In the genomic region with DNA sequence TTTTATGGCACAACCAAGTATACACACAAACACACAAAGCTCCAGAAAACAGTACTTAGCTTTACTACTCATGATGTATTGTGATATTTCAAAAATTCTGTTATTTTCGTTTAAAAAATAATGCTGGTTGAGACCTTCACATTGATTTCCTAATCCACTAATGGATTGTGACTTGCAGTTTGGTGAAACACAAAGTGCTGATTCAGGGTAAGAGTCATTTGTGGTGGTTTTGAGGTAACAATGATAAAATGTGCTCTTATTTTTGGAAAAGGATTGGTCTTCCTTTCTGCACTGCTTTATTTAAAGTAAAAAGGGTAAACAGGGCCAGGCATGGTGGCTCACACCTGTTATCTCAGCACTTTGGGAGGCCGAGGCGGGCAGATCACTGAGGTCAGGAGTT, we compare ENCODE assay signal across 17 cellular contexts. TPM values are rescaled to one million over a fixed set of nuclear protein-coding genes. Genes with fewer than 3 reads are reported as not detected.
DNase-seq lines count a peak whose midpoint lies in the region; ATAC-seq, FAIRE-seq and TF ChIP-seq lines count a peak whose summit lies in the region.
"Had no signal": no experiment of that assay in that cellular context is flagged by ENCODE, and none has a peak within 500 bp of the region (broad histone marks: within the 10 kb centered on the region; RNA-seq: fewer than 3 reads in every experiment).

No MANE protein-coding gene starts in this region.

- H3K79me2 ChIP-seq in Loucy (ENCODE audit: insufficient read depth, low read length) (peaks cover 46% of the 10 kb centered on the region), astrocyte (ENCODE audit: insufficient read depth, low read length) (peaks cover 64% of the 10 kb centered on the region)

- H2AFZ ChIP-seq in Loucy (ENCODE audit: low read length): no peak overlapping the region
- no peak overlapping the region for H2AFZ ChIP-seq in astrocyte (ENCODE audit: low read depth, low read length)
- H2AFZ ChIP-seq: GM23338 had no signal

- peak overlapping the region; percentile 66 for H3K4me3 Mint-ChIP-seq in activated T-cell treated with anti-CD3 and anti-CD28 coated beads, Interleukin-2, amount 50 U/mL, for 24 hours
- peak overlapping the region; percentile 54 for H3K4me3 Mint-ChIP-seq in astrocyte (ENCODE audit: unreplicated experiment)
- H3K4me3 Mint-ChIP-seq in progenitor cell of endocrine pancreas (ENCODE audit: low read depth): peak overlapping the region; percentile 51

- intact Hi-C loops in pancreas (cut with DNase I): no loop called here

- H3K9me2 ChIP-seq in Loucy (replicated peaks; ENCODE audit: low read depth, low read length): no peaks in the 10 kb centered on the region

- H3K4me1 Mint-ChIP-seq in activated T-cell treated with anti-CD3 and anti-CD28 coated beads, Interleukin-2, amount 50 U/mL, for 24 hours (ENCODE audit: low read depth): peaks cover 46% of the 10 kb centered on the region
- peaks cover 8% of the 10 kb centered on the region for H3K4me1 Mint-ChIP-seq in astrocyte (ENCODE audit: low read depth, unreplicated experiment)
- peaks cover 16% of the 10 kb centered on the region for H3K4me1 Mint-ChIP-seq in progenitor cell of endocrine pancreas (ENCODE audit: low read depth)

- WGBS in pancreas, 2 donors: 84 to 89% methylated on average over 3 of the region's 3 CpGs

- H3K4me3 ChIP-seq in Loucy (ENCODE audit: low read length, poor library complexity, severe bottlenecking) (peak overlapping the region; percentile 80), astrocyte (ENCODE audit: insufficient read depth, low read depth, low read length) (no peak overlapping the region), pancreas (no peak overlapping the region)
- H3K4me3 ChIP-seq: lung, skin epidermis had no signal

- no peak for ATAC-seq in GM18870 (IDR thresholded peaks at IDR 0.05; ENCODE audit: unreplicated experiment)
- no peak for ATAC-seq in pancreas
- ATAC-seq: GM23338 had no signal

- no peak for DNase-seq in activated T-cell treated with anti-CD3 and anti-CD28 coated beads, Interleukin-2, amount 50 U/mL, for 24 hours
- no peak for DNase-seq in activated T-cell treated with anti-CD3 and anti-CD28 coated beads for 4 hours
- DNase-seq in astrocyte (ENCODE audit: low read depth): no peak
- DNase-seq in progenitor cell of endocrine pancreas (ENCODE audit: low spot score, unreplicated experiment): no peak
- DNase-seq in pons (ENCODE audit: low spot score): no peak
- DNase-seq in pancreas: no peak
- DNase-seq: effector CD8-positive, alpha-beta T cell; NCI-H146; NCI-H510A; occipital lobe; stomach had no signal

- H3K4me1 ChIP-seq in Loucy (ENCODE audit: insufficient read depth, low read length, poor library complexity, severe bottlenecking) (peaks cover 19% of the 10 kb centered on the region), astrocyte (ENCODE audit: insufficient read depth, low read length) (peaks cover 10% of the 10 kb centered on the region), pancreas (peaks cover 10 to 21% (median 19%) of the 10 kb centered on the region in 3 donors)

- H3K9me3 ChIP-seq in Loucy (ENCODE audit: insufficient read depth, low read depth, low read length) (no peaks in the 10 kb centered on the region), astrocyte (ENCODE audit: insufficient read depth, low read depth, low read length) (no peaks in the 10 kb centered on the region), pancreas (no peaks in the 10 kb centered on the region)
- H3K9me3 ChIP-seq: stomach, vagina had no signal

- H3K36me3 ChIP-seq in Loucy (ENCODE audit: insufficient read depth, low read length) (peaks cover 25% of the 10 kb centered on the region; the same call in 1 of the 2 replicates), astrocyte (ENCODE audit: insufficient read depth, low read length) (peaks cover 16% of the 10 kb centered on the region), pancreas (peaks cover 0 to 18% (median 13%) of the 10 kb centered on the region in 3 donors)

- no peaks in the 10 kb centered on the region for H3F3A ChIP-seq in Loucy (ENCODE audit: low read depth)

- TF ChIP-seq CTCF in Loucy (conservative IDR thresholded peaks at IDR 0.05; ENCODE audit: low read length): no peak
- no peak for TF ChIP-seq CTCF in astrocyte (IDR thresholded peaks at IDR 0.05; ENCODE audit: insufficient read depth, low read depth, low read length)
- no peak for TF ChIP-seq CTCF in progenitor cell of endocrine pancreas (IDR thresholded peaks at IDR 0.05; ENCODE audit: unreplicated experiment)
- no peak for TF ChIP-seq CTCF in pancreas (IDR thresholded peaks at IDR 0.05)

- peaks cover 27% of the 10 kb centered on the region for H4K20me1 ChIP-seq in Loucy (ENCODE audit: insufficient read depth, low read length, poor library complexity, severe bottlenecking)
- H4K20me1 ChIP-seq in astrocyte (ENCODE audit: insufficient read depth, low read length): peaks cover 51% of the 10 kb centered on the region

- no peaks in the 10 kb centered on the region for H3K9me3 Mint-ChIP-seq in activated T-cell treated with anti-CD3 and anti-CD28 coated beads, Interleukin-2, amount 50 U/mL, for 24 hours
- H3K9me3 Mint-ChIP-seq in astrocyte (ENCODE audit: unreplicated experiment) (no peaks in the 10 kb centered on the region), progenitor cell of endocrine pancreas (ENCODE audit: low read depth) (no peaks in the 10 kb centered on the region)
- H3K9me3 Mint-ChIP-seq: GM23338 had no signal

- no peak for FAIRE-seq in astrocyte (lab: Jason Lieb, UNC)
- no peak for FAIRE-seq in pancreas (lab: Jason Lieb, UNC)

- H3K4me2 ChIP-seq in Loucy (ENCODE audit: low read depth, low read length, poor library complexity, severe bottlenecking) (peak overlapping the region; percentile 96), astrocyte (ENCODE audit: low read length) (no peak overlapping the region)

- H3K27ac ChIP-seq in astrocyte (ENCODE audit: low read depth, low read length): no peak overlapping the region
- H3K27ac ChIP-seq in pancreas: no peak overlapping the region
- H3K27ac ChIP-seq: stomach, vagina had no signal

- no peak overlapping the region for H3K9ac ChIP-seq in Loucy (ENCODE audit: low read depth, low read length, poor library complexity, severe bottlenecking)
- H3K9ac ChIP-seq in astrocyte (ENCODE audit: low read length): no peak overlapping the region

- peaks cover 62% of the 10 kb centered on the region for H3K36me3 Mint-ChIP-seq in activated T-cell treated with anti-CD3 and anti-CD28 coated beads, Interleukin-2, amount 50 U/mL, for 24 hours (ENCODE audit: low read depth)
- H3K36me3 Mint-ChIP-seq in astrocyte (ENCODE audit: low read depth, unreplicated experiment): peaks cover 2% of the 10 kb centered on the region
- H3K36me3 Mint-ChIP-seq in progenitor cell of endocrine pancreas (ENCODE audit: insufficient read depth): peaks cover 5% of the 10 kb centered on the region

- H3K27ac Mint-ChIP-seq in activated T-cell treated with anti-CD3 and anti-CD28 coated beads, Interleukin-2, amount 50 U/mL, for 24 hours: peak overlapping the region; percentile 40
- H3K27ac Mint-ChIP-seq in astrocyte (ENCODE audit: unreplicated experiment) (no peak overlapping the region), progenitor cell of endocrine pancreas (no peak overlapping the region)
- H3K27ac Mint-ChIP-seq: GM23338 had no signal

- no peaks in the 10 kb centered on the region for H3K27me3 Mint-ChIP-seq in activated T-cell treated with anti-CD3 and anti-CD28 coated beads, Interleukin-2, amount 50 U/mL, for 24 hours
- no peaks in the 10 kb centered on the region for H3K27me3 Mint-ChIP-seq in astrocyte (ENCODE audit: low read depth, unreplicated experiment)
- no peaks in the 10 kb centered on the region for H3K27me3 Mint-ChIP-seq in progenitor cell of endocrine pancreas

- H3K27me3 ChIP-seq in Loucy (ENCODE audit: insufficient read depth, low read length, poor library complexity, severe bottlenecking) (no peaks in the 10 kb centered on the region), astrocyte (ENCODE audit: insufficient read depth, low read length) (no peaks in the 10 kb centered on the region), pancreas (no peaks in the 10 kb centered on the region)
- H3K27me3 ChIP-seq: stomach, vagina had no signal

RNA-seq across cellular contexts. Expression of a gene that starts 1.9 kb away (rescaled TPM):
- 20.9 and 21.7 TPM in 2 replicates for total RNA-seq in astrocyte
- 24.8 and 27.7 TPM in 2 replicates for total RNA-seq in progenitor cell of endocrine pancreas
- 10 to 100 TPM in 3 of 6 donors, 1 to 10 TPM in 3; 7.0 to 12.4 (median 9.4) TPM for total RNA-seq in pancreas
- polyA plus RNA-seq in pancreas: 10 to 100 TPM in 1 of 2 donors, 1 to 10 TPM in 1; 9.0 to 18.0 TPM
